In the genomic region with DNA sequence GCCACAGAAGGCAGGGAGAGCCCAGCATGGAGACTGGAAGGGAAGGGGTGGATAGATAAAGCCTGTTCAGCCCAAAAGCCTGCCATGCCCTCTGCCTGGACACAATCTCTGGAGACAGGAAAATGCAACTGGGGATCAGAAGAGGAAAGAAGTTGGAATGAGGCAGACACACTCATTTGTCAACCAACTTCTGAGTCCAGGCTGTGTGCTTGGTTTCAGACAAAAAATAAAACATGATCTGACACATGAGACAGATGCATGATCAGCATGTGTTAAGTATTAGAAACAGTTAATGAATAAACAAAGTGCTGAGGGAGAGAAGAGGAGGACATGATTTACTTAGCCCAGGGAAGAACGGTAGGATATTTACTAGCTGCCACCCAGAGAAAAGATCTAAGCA, we compare ENCODE assay signal across 17 cellular contexts. TPM values are rescaled to one million over a fixed set of nuclear protein-coding genes. Genes with fewer than 3 reads are reported as not detected.
DNase-seq lines count a peak whose midpoint lies in the region; ATAC-seq and TF ChIP-seq lines count a peak whose summit lies in the region.
"Had no signal": no experiment of that assay in that cellular context is flagged by ENCODE, and none has a peak within 500 bp of the region (broad histone marks: within the 10 kb centered on the region; RNA-seq: fewer than 3 reads in every experiment).

No MANE protein-coding gene starts in this region.

- peak overlapping the region; percentile 5; the same call in 1 of the 2 replicates for H3K23ac ChIP-seq in IMR-90 (ENCODE audit: low read depth, low read length)

- H2BK120ac ChIP-seq in IMR-90 (ENCODE audit: low read depth, low read length), result no peak overlapping the region

- in situ Hi-C loops in IMR-90 (cut with MboI; ENCODE audit: low sequenced_read_pairs) (no loop called here), KBM-7 (cut with MboI; ENCODE audit: low pct_unique_long_range_greater_than_20kb, low sequenced_read_pairs) (loop anchor here (25.0 kb wide), 1 partner anchor 301 kb away; no protein-coding TSS in a partner anchor)

- no peak for TF ChIP-seq POLR2A in IMR-90 (IDR thresholded peaks at IDR 0.05; ENCODE audit: low read depth, low read length)
- TF ChIP-seq POLR2A in testis (IDR thresholded peaks at IDR 0.05), result no peak

- H4K20me1 ChIP-seq in IMR-90 (ENCODE audit: insufficient read depth, low read length) (0 out of 2 replicates have a peak, but pooled peaks cover 6% of the 10 kb centered on the region), osteoblast (ENCODE audit: insufficient read depth, low read length) (no peaks in the 10 kb centered on the region)

- dilution Hi-C loops in IMR-90 (cut with HindIII; ENCODE audit: low sequenced_read_pairs, unreplicated experiment), result no loop called here

- H3K4me1 Mint-ChIP-seq in endodermal cell, result peaks cover 5% of the 10 kb centered on the region
- H3K4me1 Mint-ChIP-seq: activated T-helper 17 cell treated with anti-CD3 and anti-CD28 coated beads, Interleukin-2, amount 50 U/mL, for 72 hours had no signal

- H3K9me3 ChIP-seq in IMR-90 (ENCODE audit: control insufficient read depth, insufficient read depth, low read length) (no peaks in the 10 kb centered on the region), endodermal cell (ENCODE audit: control insufficient read depth, low read length) (no peaks in the 10 kb centered on the region), mucosa of stomach (ENCODE audit: control insufficient read depth, low read length) (no peaks in the 10 kb centered on the region), testis (no peaks in the 10 kb centered on the region), osteoblast (ENCODE audit: low read depth, low read length) (no peaks in the 10 kb centered on the region)
- H3K9me3 ChIP-seq: BLaER1 treated with 17β-estradiol and CSF1 and Interleukin-3, amounts not matched to agents 10 nM and 100 nM; SK-N-SH had no signal

- ATAC-seq in IMR-90 (ENCODE audit: low read depth) (no peak; the same call in 1 of the 2 replicates), foreskin keratinocyte (no peak)
- ATAC-seq: activated CD8-positive, alpha-beta T cell treated with anti-CD3 and anti-CD28 coated beads for 36 hours; activated T-helper 17 cell treated with anti-CD3 and anti-CD28 coated beads, Interleukin-2, amount 50 U/mL, for 72 hours had no signal

- H2AFZ ChIP-seq in IMR-90 (replicated peaks; ENCODE audit: low read length, poor library complexity) (peak overlapping the region; percentile 48), osteoblast (ENCODE audit: low read length) (no peak overlapping the region)

- peak overlapping the region; percentile 4; the same call in 1 of the 3 replicates for H2BK15ac ChIP-seq in IMR-90 (ENCODE audit: low read depth, low read length)

- no peaks in the 10 kb centered on the region for H3K9me3 Mint-ChIP-seq in endodermal cell
- H3K9me3 Mint-ChIP-seq: activated CD8-positive, alpha-beta T cell treated with anti-CD3 and anti-CD28 coated beads for 36 hours; activated T-helper 17 cell treated with anti-CD3 and anti-CD28 coated beads, Interleukin-2, amount 50 U/mL, for 72 hours; H9; natural killer cell treated with Interleukin-12 subunit alpha and Interleukin-12 subunit beta and Interleukin-15 and Interleukin-18, amount 100 ng/mL, for 72 hours had no signal

- H3K79me1 ChIP-seq in IMR-90 (ENCODE audit: low read depth in 1 of 2, low read length in 2 of 2), result no peaks in the 10 kb centered on the region

- H3K9ac ChIP-seq in IMR-90 (ENCODE audit: low read depth, low read length) (no peak overlapping the region), endodermal cell (ENCODE audit: extremely low read depth, low read length, poor library complexity, severe bottlenecking) (no peak overlapping the region), mucosa of stomach (ENCODE audit: low read length) (peak overlapping the region; percentile 23)
- H3K9ac ChIP-seq: SK-N-SH had no signal

- no peak overlapping the region for H2BK20ac ChIP-seq in IMR-90 (ENCODE audit: low read depth, low read length)

- no peak overlapping the region; the same call in 1 of the 2 replicates for H3K14ac ChIP-seq in IMR-90 (replicated peaks; ENCODE audit: low read depth, low read length)

- H3K4me3 ChIP-seq in IMR-90 (ENCODE audit: insufficient read depth, low read depth, low read length) (no peak overlapping the region), endodermal cell (ENCODE audit: low read length) (no peak overlapping the region), mucosa of stomach (ENCODE audit: low read length) (no peak overlapping the region), testis (peak overlapping the region; percentile 17 to 34), osteoblast (ENCODE audit: insufficient read depth, low read length) (no peak overlapping the region)
- H3K4me3 ChIP-seq: BLaER1 treated with 17β-estradiol and CSF1 and Interleukin-3, amounts not matched to agents 10 nM and 100 nM had no signal

- no peak for TF ChIP-seq RAD21 in IMR-90 (IDR thresholded peaks at IDR 0.05; ENCODE audit: low read length)

- CTCF ChIA-PET in IMR-90 (lab: Yijun Ruan, JAX), result interaction anchor here (2.0 kb wide), 1 partner anchor 9 kb away, joined by 5 read pairs; a partner anchor contains a TSS

- H3K4me1 ChIP-seq in IMR-90 (ENCODE audit: control insufficient read depth, insufficient read depth, low read length), result peaks cover 9% of the 10 kb centered on the region; the same call in 1 of the 2 replicates
- no peaks in the 10 kb centered on the region for H3K4me1 ChIP-seq in endodermal cell (ENCODE audit: control insufficient read depth, insufficient read depth, low read length)
- peaks cover 12% of the 10 kb centered on the region for H3K4me1 ChIP-seq in mucosa of stomach (ENCODE audit: control insufficient read depth, insufficient read depth, low read length)
- peaks cover 19% of the 10 kb centered on the region for H3K4me1 ChIP-seq in testis
- peaks cover 10% of the 10 kb centered on the region for H3K4me1 ChIP-seq in foreskin keratinocyte
- H3K4me1 ChIP-seq in osteoblast (ENCODE audit: insufficient read depth, low read length), result peaks cover 11% of the 10 kb centered on the region
- H3K4me1 ChIP-seq: BLaER1 treated with 17β-estradiol and CSF1 and Interleukin-3, amounts not matched to agents 10 nM and 100 nM had no signal

- no TSS peak for BruUV-seq in IMR-90 (replicated peaks; lab: Mats Ljungman, UMichigan)

- no peak overlapping the region for H3K18ac ChIP-seq in IMR-90 (ENCODE audit: low read depth, low read length)

- peak overlapping the region; percentile 4; the same call in 1 of the 2 replicates for H3K4ac ChIP-seq in IMR-90 (ENCODE audit: low read depth, low read length)

- no CpG with 5 or more reads among the region's 1 CpG for WGBS in IMR-90 (ENCODE audit: extremely low coverage in 2 of 2, insufficient read length in 1 of 2), 2 experiments
- WGBS in endodermal cell (ENCODE audit: insufficient coverage in 1 of 2, insufficient read length in 1 of 2), 2 experiments, result 85 to 100% methylated on average over 1 of the region's 1 CpG
- 25 to 28% methylated on average over 1 of the region's 1 CpG for WGBS in testis, 2 donors

- no peaks in the 10 kb centered on the region for H3K79me2 ChIP-seq in osteoblast (ENCODE audit: insufficient read depth, low read length)

- peak overlapping the region; percentile 73 for H2AK9ac ChIP-seq in IMR-90 (replicated peaks; ENCODE audit: low read depth, low read length, poor library complexity)

- H3K27me3 ChIP-seq in IMR-90 (ENCODE audit: control insufficient read depth, insufficient read depth, low read length) (no peaks in the 10 kb centered on the region), endodermal cell (ENCODE audit: control insufficient read depth, insufficient read depth, low read length, poor library complexity, severe bottlenecking) (no peaks in the 10 kb centered on the region), mucosa of stomach (ENCODE audit: control insufficient read depth, insufficient read depth, low read length) (peaks cover 15% of the 10 kb centered on the region), testis (no peaks in the 10 kb centered on the region), foreskin keratinocyte (peaks cover 12% of the 10 kb centered on the region), osteoblast (ENCODE audit: insufficient read depth, low read length) (no peaks in the 10 kb centered on the region)
- H3K27me3 ChIP-seq: BLaER1 treated with 17β-estradiol and CSF1 and Interleukin-3, amounts not matched to agents 10 nM and 100 nM had no signal

- no peak overlapping the region for H2BK5ac ChIP-seq in IMR-90 (ENCODE audit: low read depth, low read length, poor library complexity, severe bottlenecking)

- peak overlapping the region; percentile 13 for H3K4me3 Mint-ChIP-seq in endodermal cell
- H3K4me3 Mint-ChIP-seq: activated CD8-positive, alpha-beta T cell treated with anti-CD3 and anti-CD28 coated beads for 36 hours; activated T-helper 17 cell treated with anti-CD3 and anti-CD28 coated beads, Interleukin-2, amount 50 U/mL, for 72 hours; H9; natural killer cell treated with Interleukin-12 subunit alpha and Interleukin-12 subunit beta and Interleukin-15 and Interleukin-18, amount 100 ng/mL, for 72 hours had no signal

- DNase-seq in IMR-90, result no peak
- DNase-seq in endodermal cell, result no peak
- DNase-seq in testis, result no peak
- DNase-seq in foreskin keratinocyte, result no peak
- DNase-seq in KBM-7, result no peak
- DNase-seq in osteoblast (ENCODE audit: insufficient read length, low spot score, missing footprints), result no peak
- DNase-seq: activated CD8-positive, alpha-beta T cell treated with anti-CD3 and anti-CD28 coated beads for 36 hours; DMS79 treated with DMSO at 0.1 percent for 48 hours; islet precursor cell; NCI-H1436 treated with DMSO at 0.1 percent for 48 hours; stimulated activated naive CD8-positive, alpha-beta T cell treated with anti-CD3 and anti-CD28 coated beads, Interleukin-15, Interleukin-2, amounts not matched to agents 100 U/mL and 50 U/mL, for 24 hours had no signal

- intact Hi-C loops in IMR-90 (cut with micrococcal nuclease) (no loop called here), testis (cut with DNase I; ENCODE audit: low total_unique reads) (no loop called here)

- H3K36me3 Mint-ChIP-seq in endodermal cell (ENCODE audit: low read depth), result peaks cover 30% of the 10 kb centered on the region

- peaks cover 21% of the 10 kb centered on the region for H3K36me3 ChIP-seq in IMR-90 (ENCODE audit: control insufficient read depth, insufficient read depth, low read length)
- H3K36me3 ChIP-seq in endodermal cell (ENCODE audit: control insufficient read depth, insufficient read depth, low read length), result peaks cover 28% of the 10 kb centered on the region
- H3K36me3 ChIP-seq in mucosa of stomach (ENCODE audit: control insufficient read depth, insufficient read depth, low read length), result no peaks in the 10 kb centered on the region
- no peaks in the 10 kb centered on the region for H3K36me3 ChIP-seq in testis (ENCODE audit: low read depth, missing control alignments)
- peaks cover 31% of the 10 kb centered on the region for H3K36me3 ChIP-seq in osteoblast (ENCODE audit: insufficient read depth, low read length)

- peak overlapping the region; percentile 2; the same call in 1 of the 2 replicates for H3K4me2 ChIP-seq in IMR-90 (ENCODE audit: low read depth, low read length)
- no peak overlapping the region for H3K4me2 ChIP-seq in osteoblast (ENCODE audit: insufficient read depth, low read length)
- H3K4me2 ChIP-seq: BLaER1 treated with 17β-estradiol and CSF1 and Interleukin-3, amounts not matched to agents 10 nM and 100 nM; SK-N-SH had no signal

- no peak overlapping the region for H3K27ac ChIP-seq in IMR-90 (ENCODE audit: insufficient read depth, low read length)
- peak overlapping the region; percentile 24 for H3K27ac ChIP-seq in endodermal cell (ENCODE audit: low read depth, low read length)
- peak overlapping the region; percentile 44 to 61 for H3K27ac ChIP-seq in testis
- H3K27ac ChIP-seq in foreskin keratinocyte, result no peak overlapping the region
- no peak overlapping the region for H3K27ac ChIP-seq in osteoblast (ENCODE audit: low read depth, low read length)
- H3K27ac ChIP-seq: BLaER1 treated with 17β-estradiol and CSF1 and Interleukin-3, amounts not matched to agents 10 nM and 100 nM had no signal

- H3K56ac ChIP-seq in IMR-90 (ENCODE audit: extremely low read depth, insufficient read depth, low read length), result no peak overlapping the region

- H3K27ac Mint-ChIP-seq in endodermal cell, result no peak overlapping the region
- H3K27ac Mint-ChIP-seq: activated CD8-positive, alpha-beta T cell treated with anti-CD3 and anti-CD28 coated beads for 36 hours; activated T-helper 17 cell treated with anti-CD3 and anti-CD28 coated beads, Interleukin-2, amount 50 U/mL, for 72 hours; natural killer cell treated with Interleukin-12 subunit alpha and Interleukin-12 subunit beta and Interleukin-15 and Interleukin-18, amount 100 ng/mL, for 72 hours had no signal

- H3K9me1 ChIP-seq in IMR-90 (ENCODE audit: insufficient read depth, low read length), result peaks cover 6% of the 10 kb centered on the region; the same call in 1 of the 2 replicates

- H3K27me3 Mint-ChIP-seq in endodermal cell (ENCODE audit: insufficient read depth), result peaks cover 8% of the 10 kb centered on the region

- H4K5ac ChIP-seq in IMR-90 (ENCODE audit: low read depth, low read length), result no peak overlapping the region; the same call in 1 of the 2 replicates

- peak overlapping the region; percentile 9; the same call in 1 of the 2 replicates for H4K91ac ChIP-seq in IMR-90 (ENCODE audit: insufficient read depth, low read depth, low read length)

- H4K8ac ChIP-seq in IMR-90 (ENCODE audit: low read depth in 2 of 2, low read length in 2 of 2), result peak overlapping the region; percentile 54 to 60; a peak in 2 of 4 replicates

- TF ChIP-seq CTCF in IMR-90 (conservative IDR thresholded peaks at IDR 0.05; ENCODE audit: low read depth, low read length), result no peak
- no peak for TF ChIP-seq CTCF in endodermal cell (conservative IDR thresholded peaks at IDR 0.05)
- TF ChIP-seq CTCF in testis (IDR thresholded peaks at IDR 0.05), result no peak
- no peak for TF ChIP-seq CTCF in foreskin keratinocyte (conservative IDR thresholded peaks at IDR 0.05)
- TF ChIP-seq CTCF in osteoblast (IDR thresholded peaks at IDR 0.05; ENCODE audit: extremely low read depth, low read depth, low read length), result no peak

- peak overlapping the region; percentile 66 for H2AK5ac ChIP-seq in IMR-90 (ENCODE audit: low read depth, low read length)

- POLR2A ChIA-PET in IMR-90 (lab: Charles Lee; ENCODE audit: unreplicated experiment), result no interaction called here

RNA-seq across cellular contexts. Expression of a gene that starts 0.8 kb away (rescaled TPM):
- 0.28 and 0.36 TPM in 2 replicates for total RNA-seq in IMR-90 (2012; rRNA removed)
- polyA plus RNA-seq in IMR-90 (2012; rRNA removed), result 0.84 and 1.1 TPM in 2 replicates
- 1.00 and 2.5 TPM in 2 replicates for polyA plus RNA-seq in IMR-90 (2012; cell fraction: cytosol; rRNA removed)
- 1.1 and 1.5 TPM in 2 replicates for polyA plus RNA-seq in IMR-90 (2012; cell fraction: nucleus; rRNA removed; ENCODE audit: low replicate concordance)
- total RNA-seq in endodermal cell, result under 1 TPM; 0.55 to 0.99 TPM
- 0.14 TPM for polyA plus RNA-seq in endodermal cell (2013, experiment 1 of 2)
- 0.17 TPM for polyA plus RNA-seq in endodermal cell (2013, experiment 2 of 2)
- total RNA-seq in testis, result 1 to 10 TPM; 4.7 to 5.6 TPM
- 5.0 TPM for polyA plus RNA-seq in testis (ENCODE audit: insufficient read depth, low read depth, low replicate concordance)
- total RNA-seq in foreskin keratinocyte, result 0.39 and 0.41 TPM in 2 replicates
- polyA plus RNA-seq in foreskin keratinocyte, result 0.32 TPM in 2 replicates
- total RNA-seq in osteoblast, result 9.1 and 13.8 TPM in 2 replicates
- total RNA-seq: activated CD8-positive, alpha-beta T cell treated with anti-CD3 and anti-CD28 coated beads for 36 hours had no signal

RNA-seq across cellular contexts. Expression of a gene that starts 9.6 kb away (rescaled TPM):
- total RNA-seq in IMR-90 (2012; rRNA removed), result 50.0 and 83.0 TPM in 2 replicates
- polyA plus RNA-seq in IMR-90 (2012; rRNA removed), result 81.6 and 96.9 TPM in 2 replicates
- polyA plus RNA-seq in IMR-90 (2012; cell fraction: cytosol; rRNA removed), result 88.9 and 110 TPM in 2 replicates
- polyA plus RNA-seq in IMR-90 (2012; cell fraction: nucleus; rRNA removed; ENCODE audit: low replicate concordance), result 133 and 171 TPM in 2 replicates
- total RNA-seq in endodermal cell, result 10 to 100 TPM; 89.3 to 96.6 TPM
- 114 TPM for polyA plus RNA-seq in endodermal cell (2013, experiment 1 of 2)
- 96.7 TPM for polyA plus RNA-seq in endodermal cell (2013, experiment 2 of 2)
- 100 to 1,000 TPM; 173 to 190 TPM for total RNA-seq in testis
- 196 TPM for polyA plus RNA-seq in testis (ENCODE audit: insufficient read depth, low read depth, low replicate concordance)
- total RNA-seq in foreskin keratinocyte, result 75.7 and 89.8 TPM in 2 replicates
- 146 and 150 TPM in 2 replicates for polyA plus RNA-seq in foreskin keratinocyte
- 98.1 and 107 TPM in 2 replicates for total RNA-seq in osteoblast

RNA-seq across cellular contexts. Expression of a gene that starts 16.4 kb away (rescaled TPM):
- total RNA-seq in IMR-90 (2012; rRNA removed) (1.4 and 1.6 TPM in 2 replicates), endodermal cell (10 to 100 TPM in 1 of 2 donors, 1 to 10 TPM in 1; 7.5 to 14.1 TPM), testis (10 to 100 TPM in 1 of 2 donors, 1 to 10 TPM in 1; 8.2 to 11.6 TPM), foreskin keratinocyte (4.9 and 6.5 TPM in 2 replicates), osteoblast (7.6 and 8.0 TPM in 2 replicates)
- polyA plus RNA-seq in IMR-90 (2012; rRNA removed) (2.9 and 4.0 TPM in 2 replicates), testis (ENCODE audit: insufficient read depth, low read depth, low replicate concordance) (11.1 TPM), foreskin keratinocyte (5.0 and 6.9 TPM in 2 replicates)
- 1.3 and 2.4 TPM in 2 replicates for polyA plus RNA-seq in IMR-90 (2012; cell fraction: cytosol; rRNA removed)
- polyA plus RNA-seq in IMR-90 (2012; cell fraction: nucleus; rRNA removed; ENCODE audit: low replicate concordance), result 10.3 and 19.2 TPM in 2 replicates
- polyA plus RNA-seq in endodermal cell (2013, experiment 1 of 2), result 2.7 TPM
- polyA plus RNA-seq in endodermal cell (2013, experiment 2 of 2), result 1.7 TPM

RNA-seq across cellular contexts. Expression of a gene that starts 17.0 kb away (rescaled TPM):
- total RNA-seq in IMR-90 (2012; rRNA removed) (5.7 and 6.7 TPM in 2 replicates), endodermal cell (10 to 100 TPM in 1 of 2 donors, 1 to 10 TPM in 1; 9.2 to 11.1 TPM), testis (1 to 10 TPM; 8.0 to 8.1 TPM), foreskin keratinocyte (17.2 and 18.2 TPM in 2 replicates), osteoblast (4.4 and 5.8 TPM in 2 replicates)
- polyA plus RNA-seq in IMR-90 (2012; rRNA removed) (9.7 and 13.7 TPM in 2 replicates), testis (ENCODE audit: insufficient read depth, low read depth, low replicate concordance) (4.2 TPM), foreskin keratinocyte (23.0 and 24.4 TPM in 2 replicates)
- 26.4 and 54.0 TPM in 2 replicates for polyA plus RNA-seq in IMR-90 (2012; cell fraction: cytosol; rRNA removed)
- polyA plus RNA-seq in IMR-90 (2012; cell fraction: nucleus; rRNA removed; ENCODE audit: low replicate concordance), result 5.4 and 6.0 TPM in 2 replicates
- 11.0 TPM for polyA plus RNA-seq in endodermal cell (2013, experiment 1 of 2)
- 9.7 TPM for polyA plus RNA-seq in endodermal cell (2013, experiment 2 of 2)

RNA-seq across cellular contexts. Expression of a gene that starts 18.7 kb away (rescaled TPM):
- total RNA-seq in IMR-90 (2012; rRNA removed) (19.4 and 26.2 TPM in 2 replicates), endodermal cell (10 to 100 TPM; 68.6 to 77.2 TPM), testis (100 to 1,000 TPM; 292 to 525 TPM), foreskin keratinocyte (37.2 and 39.5 TPM in 2 replicates), osteoblast (63.6 and 67.7 TPM in 2 replicates)
- polyA plus RNA-seq in IMR-90 (2012; rRNA removed) (46.0 and 47.1 TPM in 2 replicates), testis (ENCODE audit: insufficient read depth, low read depth, low replicate concordance) (519 TPM), foreskin keratinocyte (37.5 and 44.4 TPM in 2 replicates)
- polyA plus RNA-seq in IMR-90 (2012; cell fraction: cytosol; rRNA removed), result 37.9 and 52.3 TPM in 2 replicates
- polyA plus RNA-seq in IMR-90 (2012; cell fraction: nucleus; rRNA removed; ENCODE audit: low replicate concordance), result 39.4 and 80.6 TPM in 2 replicates
- polyA plus RNA-seq in endodermal cell (2013, experiment 1 of 2), result 132 TPM
- 108 TPM for polyA plus RNA-seq in endodermal cell (2013, experiment 2 of 2)

Comparison
In these comparisons a context has a peak if more than half of its experiments do, and no peak if none do; other contexts are left out.
1. H3K27ac ChIP-seq: peak in endodermal cell (single experiment) and testis (2 of 2); none in IMR-90 (single experiment), foreskin keratinocyte (single experiment) and osteoblast (single experiment).
2. H3K4me3 ChIP-seq: peak in testis (2 of 2); none in IMR-90 (single experiment), endodermal cell (single experiment), mucosa of stomach (single experiment) and osteoblast (single experiment).